ENCODE assay signal across 8 cellular contexts in genomic region chr1:26408604-26409003, GRCh38. TPM values are rescaled to one million over a fixed set of nuclear protein-coding genes. Genes with fewer than 3 reads are reported as not detected.
DNase-seq lines count a peak whose midpoint lies in the region; ATAC-seq and TF ChIP-seq lines count a peak whose summit lies in the region.

No MANE protein-coding gene starts in this region.

- no peak overlapping the region for H3K27ac Mint-ChIP-seq in activated T-cell treated with anti-CD3 and anti-CD28 coated beads, Interleukin-2, amount 50 U/mL, for 24 hours
- peak overlapping the region; percentile 92 for H3K27ac Mint-ChIP-seq in nephron progenitor cell
- H3K27ac Mint-ChIP-seq in stimulated activated naive CD8-positive, alpha-beta T cell treated with anti-CD3 and anti-CD28 coated beads, Interleukin-15, amount 100 ng/mL, for 72 hours: no peak overlapping the region

- peaks cover 3% of the 10 kb centered on the region for H3K4me1 ChIP-seq in NT2/D1 (ENCODE audit: insufficient read depth, insufficient read length)

- H3K4me3 Mint-ChIP-seq in activated T-cell treated with anti-CD3 and anti-CD28 coated beads, Interleukin-2, amount 50 U/mL, for 24 hours: no peak overlapping the region
- H3K4me3 Mint-ChIP-seq in nephron progenitor cell: peak overlapping the region; percentile 98
- H3K4me3 Mint-ChIP-seq in stimulated activated naive CD8-positive, alpha-beta T cell treated with anti-CD3 and anti-CD28 coated beads, Interleukin-15, amount 100 ng/mL, for 72 hours: no peak overlapping the region

- peaks cover 59% of the 10 kb centered on the region for H3K27me3 Mint-ChIP-seq in activated T-cell treated with anti-CD3 and anti-CD28 coated beads, Interleukin-2, amount 50 U/mL, for 24 hours
- peaks cover 6% of the 10 kb centered on the region for H3K27me3 Mint-ChIP-seq in nephron progenitor cell (ENCODE audit: low read depth, poor library complexity)
- H3K27me3 Mint-ChIP-seq in stimulated activated naive CD8-positive, alpha-beta T cell treated with anti-CD3 and anti-CD28 coated beads, Interleukin-15, amount 100 ng/mL, for 72 hours: peaks cover 79% of the 10 kb centered on the region

- no peaks in the 10 kb centered on the region for H3K9me3 Mint-ChIP-seq in activated T-cell treated with anti-CD3 and anti-CD28 coated beads, Interleukin-2, amount 50 U/mL, for 24 hours
- no peaks in the 10 kb centered on the region for H3K9me3 Mint-ChIP-seq in nephron progenitor cell
- H3K9me3 Mint-ChIP-seq in stimulated activated naive CD8-positive, alpha-beta T cell treated with anti-CD3 and anti-CD28 coated beads, Interleukin-15, amount 100 ng/mL, for 72 hours: no peaks in the 10 kb centered on the region

- H3K9me3 ChIP-seq in NT2/D1 (ENCODE audit: insufficient read depth, low read length): no peaks in the 10 kb centered on the region

- H3K4me1 Mint-ChIP-seq in activated T-cell treated with anti-CD3 and anti-CD28 coated beads, Interleukin-2, amount 50 U/mL, for 24 hours (ENCODE audit: low read depth): peaks cover 26% of the 10 kb centered on the region
- peaks cover 46% of the 10 kb centered on the region for H3K4me1 Mint-ChIP-seq in nephron progenitor cell
- H3K4me1 Mint-ChIP-seq in stimulated activated naive CD8-positive, alpha-beta T cell treated with anti-CD3 and anti-CD28 coated beads, Interleukin-15, amount 100 ng/mL, for 72 hours: peaks cover 34% of the 10 kb centered on the region

- ATAC-seq in stimulated activated naive CD8-positive, alpha-beta T cell treated with anti-CD3 and anti-CD28 coated beads, Interleukin-15, amount 100 ng/mL, for 72 hours: peak; percentile 65

- peak overlapping the region; percentile 52 for H3K4me3 ChIP-seq in NT2/D1 (ENCODE audit: insufficient read length, low read depth)
- H3K4me3 ChIP-seq in fibroblast of the aortic adventitia (ENCODE audit: low read depth, low read length): no peak overlapping the region

- no peak for TF ChIP-seq CTCF in fibroblast of the aortic adventitia (IDR thresholded peaks at IDR 0.05; ENCODE audit: insufficient read depth, low read length)
- TF ChIP-seq CTCF in nephron progenitor cell (IDR thresholded peaks at IDR 0.05): no peak

- H3K36me3 Mint-ChIP-seq in activated T-cell treated with anti-CD3 and anti-CD28 coated beads, Interleukin-2, amount 50 U/mL, for 24 hours (ENCODE audit: low read depth): no peaks in the 10 kb centered on the region
- peaks cover 13% of the 10 kb centered on the region for H3K36me3 Mint-ChIP-seq in nephron progenitor cell (ENCODE audit: low read depth)

- no peak overlapping the region for H3K9ac ChIP-seq in NT2/D1 (ENCODE audit: insufficient read length, low read depth)

- H3K27me3 ChIP-seq in NT2/D1 (ENCODE audit: insufficient read depth, insufficient read length): peaks cover 11% of the 10 kb centered on the region

- H3K36me3 ChIP-seq in NT2/D1 (ENCODE audit: insufficient read depth, insufficient read length, low read length): peaks cover 23% of the 10 kb centered on the region

- peak; percentile 92 for DNase-seq in ELF-1 (ENCODE audit: low read depth, low spot score)
- DNase-seq in NT2/D1 (ENCODE audit: low read depth, low spot score): peak; percentile 91
- DNase-seq in activated T-cell treated with anti-CD3 and anti-CD28 coated beads, Interleukin-2, amount 50 U/mL, for 24 hours: peak; percentile 85
- DNase-seq in fibroblast of the aortic adventitia (ENCODE audit: low read depth): peak; percentile 84
- peak; percentile 96 for DNase-seq in nephron progenitor cell
- peak; percentile 55 to 63 for DNase-seq in stimulated activated naive CD8-positive, alpha-beta T cell treated with anti-CD3 and anti-CD28 coated beads, Interleukin-15, amount 100 ng/mL, for 72 hours
- DNase-seq in D341Med (ENCODE audit: low spot score): no peak
- no peak for DNase-seq in NCI-H1694 (lab: John Stamatoyannopoulos, UW)

RNA-seq across cellular contexts. Expression of gene LIN28A, which starts 2.0 kb away (rescaled TPM):
- not detected in 2 replicates for total RNA-seq in fibroblast of the aortic adventitia (ENCODE audit: low replicate concordance)

RNA-seq across cellular contexts. Expression of gene DHDDS, which starts 23.5 kb away (rescaled TPM):
- total RNA-seq in fibroblast of the aortic adventitia (ENCODE audit: low replicate concordance): 46.0 and 55.7 TPM in 2 replicates

RNA-seq across cellular contexts. Expression of gene ZNF683, which starts 36.1 kb away (rescaled TPM):
- total RNA-seq in fibroblast of the aortic adventitia (ENCODE audit: low replicate concordance): not detected in 2 replicates

RNA-seq across cellular contexts. Expression of gene CRYBG2, which starts 54.7 kb away (rescaled TPM):
- not detected in 2 replicates for total RNA-seq in fibroblast of the aortic adventitia (ENCODE audit: low replicate concordance)

Comparison
In these comparisons a context has a peak if more than half of its experiments do, and no peak if none do; other contexts are left out.
1. DNase-seq: peak in ELF-1 (single experiment), NT2/D1 (single experiment), activated T-cell treated with anti-CD3 and anti-CD28 coated beads, Interleukin-2, amount 50 U/mL, for 24 hours (single experiment), fibroblast of the aortic adventitia (single experiment), nephron progenitor cell (single experiment) and stimulated activated naive CD8-positive, alpha-beta T cell treated with anti-CD3 and anti-CD28 coated beads, Interleukin-15, amount 100 ng/mL, for 72 hours (2 of 2); none in D341Med (single experiment) and NCI-H1694 (single experiment).